ENCODE assay signal across 37 cellular contexts in the genomic region with DNA sequence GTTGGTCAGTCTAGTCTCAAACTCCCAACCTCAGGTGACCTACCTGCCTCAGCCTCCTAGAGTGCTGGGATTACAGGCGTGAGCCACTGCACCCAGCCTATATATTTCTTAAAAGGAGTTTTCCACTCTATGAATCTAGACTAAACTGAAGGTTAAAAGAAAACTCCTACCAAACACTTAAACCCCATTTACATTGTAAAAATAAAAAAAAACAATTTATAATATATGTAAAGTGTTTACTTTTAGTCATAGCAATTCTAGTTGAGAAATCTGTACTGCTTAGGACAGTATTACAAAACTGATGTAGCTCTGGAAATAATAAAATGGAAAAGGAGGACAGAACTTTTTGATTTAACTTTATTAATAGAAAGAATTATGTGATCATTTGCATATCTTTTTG. TPM values are rescaled to one million over a fixed set of nuclear protein-coding genes. Genes with fewer than 3 reads are reported as not detected.
"Had no signal": no experiment of that assay in that cellular context is flagged by ENCODE, and none has a peak within 500 bp of the region (broad histone marks: within the 10 kb centered on the region; RNA-seq: fewer than 3 reads in every experiment).

No MANE protein-coding gene starts in this region.

- H3K9me3 ChIP-seq: MG63 had no signal

- H3K27me3 ChIP-seq: MG63 had no signal

- H3K27ac ChIP-seq: KMS-11 had no signal

- DNase-seq: Karpas-422, KBM-7, KG1, MG63, MM.1S, MV-4-11, NCI-H1048, NCI-H1092, NCI-H1092 treated with DMSO at 0.1 percent for 48 hours, NCI-H1105, NCI-H1105 treated with DMSO at 0.1 percent for 48 hours, NCI-H1417, NCI-H1417 treated with DMSO at 0.1 percent for 48 hours, NCI-H1436, NCI-H1436 treated with DMSO at 0.1 percent for 48 hours, NCI-H146, NCI-H1694, NCI-H1694 treated with DMSO at 0.1 percent for 48 hours, NCI-H187, NCI-H187 treated with DMSO at 0.1 percent for 48 hours, NCI-H1930, NCI-H2029, NCI-H2029 treated with DMSO at 0.1 percent for 48 hours, NCI-H2081, NCI-H2081 treated with DMSO at 0.1 percent for 48 hours, NCI-H2107, NCI-H2171, NCI-H2171 treated with DMSO at 0.1 percent for 48 hours, NCI-H2227 treated with DMSO at 0.1 percent for 48 hours, NCI-H226, NCI-H345, NCI-H446, NCI-H446 treated with DMSO at 0.1 percent for 48 hours had no signal

- H3K4me2 ChIP-seq: KMS-11 had no signal

- H3K4me3 ChIP-seq: MG63 had no signal

- H3K36me3 ChIP-seq: MG63 had no signal

- H3K9ac ChIP-seq: KMS-11 had no signal

RNA-seq across cellular contexts. Expression of gene ASB17, which starts 9.5 kb away (rescaled TPM):
- total RNA-seq: LHCN-M2, M059J, MCF 10A had no signal
